9 cellular contexts compared by ENCODE assay signal in the genomic region with DNA sequence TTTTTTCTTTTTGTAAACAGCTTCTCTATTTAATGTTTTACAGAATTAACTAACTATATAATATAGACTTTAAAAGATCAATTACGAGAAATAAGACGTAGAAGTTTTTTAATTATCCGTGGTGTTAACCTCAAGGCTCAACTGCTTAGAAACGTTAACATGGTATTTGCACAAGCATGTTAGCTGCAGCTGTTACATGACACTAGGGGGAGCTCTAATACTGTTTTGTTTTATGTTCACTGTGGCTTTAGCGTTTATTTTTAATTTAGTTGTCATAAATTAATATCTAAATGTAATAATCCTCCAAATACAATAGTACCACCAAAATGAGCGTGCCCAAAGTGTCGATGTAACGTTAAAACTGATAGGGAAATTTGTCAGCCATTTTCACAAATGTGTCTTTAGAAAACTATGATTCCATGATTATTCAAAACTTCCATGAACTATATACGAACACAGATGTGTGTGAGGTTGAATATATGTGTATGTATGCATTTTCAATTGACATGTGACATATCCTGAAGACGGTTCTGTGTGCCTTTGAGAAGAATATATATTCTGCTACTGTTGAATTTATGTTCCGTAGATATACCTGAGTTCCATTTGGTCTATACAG.
A peak's percentile ranks its signal among the peaks of the same experiment; 100 is the strongest.
DNase-seq lines count a peak whose midpoint lies in the region; ATAC-seq and TF ChIP-seq lines count a peak whose summit lies in the region.
"Had no signal": no experiment of that assay in that cellular context is flagged by ENCODE, and none has a peak within 500 bp of the region (broad histone marks: within the 10 kb centered on the region; RNA-seq: fewer than 3 reads in every experiment).

No MANE protein-coding gene starts in this region.

- H3K27me3 ChIP-seq in Caco-2 (replicated peaks; ENCODE audit: control insufficient read depth, insufficient read depth, low read length) (no peaks in the 10 kb centered on the region), KMS-11 (ENCODE audit: insufficient read depth, low read depth) (no peaks in the 10 kb centered on the region), gastroesophageal sphincter (no peaks in the 10 kb centered on the region), stomach (no peaks in the 10 kb centered on the region)
- H3K27me3 ChIP-seq: neutrophil had no signal

- peaks cover 24% of the 10 kb centered on the region for H3K9me3 Mint-ChIP-seq in Caco-2 (ENCODE audit: unreplicated experiment)

- no peak overlapping the region for H3K9ac ChIP-seq in KMS-11

- H3K36me3 Mint-ChIP-seq in Caco-2 (ENCODE audit: insufficient read depth, unreplicated experiment) = no peaks in the 10 kb centered on the region

- H3K27ac ChIP-seq in KMS-11 = no peak overlapping the region
- H3K27ac ChIP-seq in gastroesophageal sphincter = no peak overlapping the region
- H3K27ac ChIP-seq in stomach = no peak overlapping the region
- H3K27ac ChIP-seq: neutrophil had no signal

- H4K20me1 ChIP-seq in KMS-11 (ENCODE audit: insufficient read depth) = no peaks in the 10 kb centered on the region

- H3K4me3 ChIP-seq in Caco-2 (ENCODE audit: low read depth, low read length) (no peak overlapping the region), KMS-11 (IDR thresholded peaks at IDR 0.05; ENCODE audit: insufficient read depth, low read depth, low read length) (no peak overlapping the region), gastroesophageal sphincter (no peak overlapping the region), stomach (no peak overlapping the region)

- ATAC-seq in GM19455 (IDR thresholded peaks at IDR 0.05; ENCODE audit: unreplicated experiment) (peak; percentile 71), gastroesophageal sphincter (no peak)

- H3K9me3 ChIP-seq in Caco-2 (peaks cover 9% of the 10 kb centered on the region), gastroesophageal sphincter (no peaks in the 10 kb centered on the region), stomach (no peaks in the 10 kb centered on the region)
- H3K9me3 ChIP-seq: neutrophil had no signal

- H3K4me1 ChIP-seq in Caco-2 = peaks cover 32% of the 10 kb centered on the region
- no peaks in the 10 kb centered on the region for H3K4me1 ChIP-seq in KMS-11 (ENCODE audit: low read depth, poor library complexity, severe bottlenecking)
- no peaks in the 10 kb centered on the region for H3K4me1 ChIP-seq in gastroesophageal sphincter
- H3K4me1 ChIP-seq in stomach = no peaks in the 10 kb centered on the region

- TF ChIP-seq POLR2A in gastroesophageal sphincter (IDR thresholded peaks at IDR 0.05) = no peak
- no peak for TF ChIP-seq POLR2A in stomach (IDR thresholded peaks at IDR 0.05)

- H3K4me3 Mint-ChIP-seq in Caco-2 (ENCODE audit: unreplicated experiment) = no peak overlapping the region

- peak; percentile 98 to 99 for TF ChIP-seq CTCF in Caco-2 (IDR thresholded peaks at IDR 0.05; ENCODE audit: insufficient read depth in 1 of 2, low read depth in 1 of 2, low read length in 1 of 2, severe bottlenecking in 1 of 2, unreplicated experiment in 1 of 2)
- peak; percentile 82 for TF ChIP-seq CTCF in KMS-11 (conservative IDR thresholded peaks at IDR 0.05; ENCODE audit: low read depth, low read length)
- TF ChIP-seq CTCF in gastroesophageal sphincter (IDR thresholded peaks at IDR 0.05) = peak; percentile 34 to 73 (median 41)
- peak in 4 of 7 experiments; percentile 50 to 64 (median 60) for TF ChIP-seq CTCF in stomach (IDR thresholded peaks at IDR 0.05)

- H3K27me3 Mint-ChIP-seq in Caco-2 (ENCODE audit: insufficient read depth, unreplicated experiment) = no peaks in the 10 kb centered on the region

- no peaks in the 10 kb centered on the region for H3K79me2 ChIP-seq in KMS-11 (ENCODE audit: insufficient read depth, low read depth)

- CTCF ChIA-PET in Caco-2 (lab: Charles Lee) = interaction anchor here (0.6 to 1.0 kb wide), 5 partner anchors 16 to 783 kb away, joined by 3 to 8 read pairs (median 4); no protein-coding TSS in a partner anchor

- intact Hi-C loops in Caco-2 (cut with micrococcal nuclease; ENCODE audit: unreplicated experiment) = loop anchor here (1.0 to 10.0 kb wide), 7 partner anchors 166 to 801 kb away; no protein-coding TSS in a partner anchor
- intact Hi-C loops in stomach (cut with DNase I; ENCODE audit: low total_unique reads) = no loop called here

- no peak for TF ChIP-seq EP300 in gastroesophageal sphincter (IDR thresholded peaks at IDR 0.05)
- TF ChIP-seq EP300 in stomach (IDR thresholded peaks at IDR 0.05) = no peak

- DNase-seq in Caco-2 = peak in 1 of 2 experiments; percentile 43
- peak; percentile 28 for DNase-seq in SKM-1 (lab: John Stamatoyannopoulos, UW; ENCODE audit: unreplicated experiment)
- no peak for DNase-seq in stomach
- DNase-seq in stimulated activated CD4-positive, alpha-beta T cell treated with anti-CD3 and anti-CD28 coated beads, Interleukin-4, amount 100 ng/mL, for 1 hour = no peak
- DNase-seq in mucosa of gallbladder (ENCODE audit: low spot score) = no peak

- no peak overlapping the region for H3K4me2 ChIP-seq in KMS-11

- POLR2A ChIA-PET in Caco-2 (lab: Charles Lee) = no interaction called here

- 14 to 18% methylated on average over 11 of the region's 11 CpGs for WGBS in gastroesophageal sphincter (ENCODE audit: low coverage in 1 of 2), 2 donors
- 12 to 14% (median 13%) methylated on average over 11 of the region's 11 CpGs for WGBS in stomach, 5 donors

- H2AFZ ChIP-seq in KMS-11 (ENCODE audit: low read depth) = peak overlapping the region; percentile 7; the same call in 1 of the 2 replicates

- H3K36me3 ChIP-seq in Caco-2 (ENCODE audit: control insufficient read depth, insufficient read depth, low read length) = no peaks in the 10 kb centered on the region
- no peaks in the 10 kb centered on the region for H3K36me3 ChIP-seq in KMS-11 (ENCODE audit: insufficient read depth)
- H3K36me3 ChIP-seq in gastroesophageal sphincter = no peaks in the 10 kb centered on the region
- H3K36me3 ChIP-seq in stomach = no peaks in the 10 kb centered on the region
- H3K36me3 ChIP-seq: neutrophil had no signal

- H3K27ac Mint-ChIP-seq in Caco-2 (ENCODE audit: unreplicated experiment) = no peak overlapping the region

- no TSS peak for BruUV-seq in Caco-2 (replicated peaks; lab: Mats Ljungman, UMichigan)

- peaks cover 29% of the 10 kb centered on the region for H3K4me1 Mint-ChIP-seq in Caco-2 (ENCODE audit: low read depth, unreplicated experiment)

Comparison
In these comparisons a context has a peak if more than half of its experiments do, and no peak if none do; other contexts are left out.
1. CTCF ChIP-seq: peak in every context shown above with its lines; median percentile 98 in Caco-2; 82 in KMS-11; 60 in stomach; 41 in gastroesophageal sphincter.